In genomic region chr19:47419037-47419783, GRCh38 we compare ENCODE assay signal across 1 cellular context.
A peak's percentile ranks its signal among the peaks of the same experiment; 100 is the strongest.
TF ChIP-seq lines count a peak whose summit lies in the region.

TSS of gene MEIS3 (minus strand) at chr19:47419527. CDS start at chr19:47419081, 446 bp downstream.

TF ChIP-seq in HepG2, 621 proteins besides CTCF, POLR2A, EP300 and RAD21 (continued from another document):
- TF ChIP-seq GPBP1L1 (CRISPR knock-in tag; IDR thresholded peaks at IDR 0.05) = no peak
- TF ChIP-seq, protein P1, sequence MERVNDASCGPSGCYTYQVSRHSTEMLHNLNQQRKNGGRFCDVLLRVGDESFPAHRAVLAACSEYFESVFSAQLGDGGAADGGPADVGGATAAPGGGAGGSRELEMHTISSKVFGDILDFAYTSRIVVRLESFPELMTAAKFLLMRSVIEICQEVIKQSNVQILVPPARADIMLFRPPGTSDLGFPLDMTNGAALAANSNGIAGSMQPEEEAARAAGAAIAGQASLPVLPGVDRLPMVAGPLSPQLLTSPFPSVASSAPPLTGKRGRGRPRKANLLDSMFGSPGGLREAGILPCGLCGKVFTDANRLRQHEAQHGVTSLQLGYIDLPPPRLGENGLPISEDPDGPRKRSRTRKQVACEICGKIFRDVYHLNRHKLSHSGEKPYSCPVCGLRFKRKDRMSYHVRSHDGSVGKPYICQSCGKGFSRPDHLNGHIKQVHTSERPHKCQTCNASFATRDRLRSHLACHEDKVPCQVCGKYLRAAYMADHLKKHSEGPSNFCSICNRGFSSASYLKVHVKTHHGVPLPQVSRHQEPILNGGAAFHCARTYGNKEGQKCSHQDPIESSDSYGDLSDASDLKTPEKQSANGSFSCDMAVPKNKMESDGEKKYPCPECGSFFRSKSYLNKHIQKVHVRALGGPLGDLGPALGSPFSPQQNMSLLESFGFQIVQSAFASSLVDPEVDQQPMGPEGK (CRISPR knock-in tag; IDR thresholded peaks at IDR 0.05) = peak; percentile 32; the same call in 1 of the 2 replicates
